Comparison of ENCODE assay signal across 8 cellular contexts in the genomic region with DNA sequence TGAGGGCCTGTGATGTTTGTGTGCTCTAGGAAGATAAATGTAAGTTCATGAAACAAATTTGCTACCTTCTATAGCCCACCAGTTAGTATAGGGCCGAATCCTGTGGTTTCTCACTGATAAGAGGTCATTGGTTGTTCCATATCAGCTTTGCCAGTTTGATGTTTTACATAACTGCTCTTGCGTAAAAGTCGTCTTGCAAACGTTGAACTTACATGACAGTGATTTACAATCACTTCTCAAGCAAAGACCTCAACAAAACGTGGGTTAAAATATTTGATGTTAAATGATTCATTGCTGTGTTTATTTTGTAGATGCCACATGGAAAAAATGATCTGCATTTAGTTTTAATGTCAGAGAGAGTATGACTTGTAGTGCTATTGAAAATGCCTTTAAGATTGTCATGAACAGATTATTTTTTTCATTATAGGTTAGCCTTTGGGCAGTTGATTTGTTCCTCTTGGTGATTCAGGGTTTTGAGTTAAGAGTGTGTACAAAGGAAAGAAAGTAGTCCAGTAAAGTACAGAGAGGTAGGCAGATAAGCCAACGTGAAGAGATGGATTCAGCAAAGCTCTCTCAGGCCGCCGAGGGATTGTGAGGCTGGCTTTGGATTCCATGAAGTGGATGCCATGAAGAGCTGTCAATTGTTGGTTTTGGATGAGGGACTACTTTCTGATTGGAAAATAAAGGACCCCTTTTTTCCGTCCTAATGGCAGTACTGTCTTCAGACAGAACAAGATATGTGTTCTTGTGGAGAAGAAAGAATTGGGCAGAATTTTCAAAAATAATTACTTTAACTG. TPM values are rescaled to one million over a fixed set of nuclear protein-coding genes. Genes with fewer than 3 reads are reported as not detected.
A peak's percentile ranks its signal among the peaks of the same experiment; 100 is the strongest.
DNase-seq lines count a peak whose midpoint lies in the region; ATAC-seq, FAIRE-seq and TF ChIP-seq lines count a peak whose summit lies in the region.

No MANE protein-coding gene starts in this region.

- no peak overlapping the region for H2BK12ac ChIP-seq in H9 (ENCODE audit: insufficient read length, low read depth, low read length)

- H3K9me3 Mint-ChIP-seq in H9: peaks cover 0 to 4% of the 10 kb centered on the region in 2 experiments; a peak in 2 of 5 replicates
- H3K9me3 Mint-ChIP-seq in progenitor cell of endocrine pancreas (ENCODE audit: low read depth): no peaks in the 10 kb centered on the region

- no peaks in the 10 kb centered on the region for H3K27me3 Mint-ChIP-seq in H9 (ENCODE audit: low read depth)
- H3K27me3 Mint-ChIP-seq in progenitor cell of endocrine pancreas: no peaks in the 10 kb centered on the region

- no peaks in the 10 kb centered on the region for H3K79me1 ChIP-seq in H9 (ENCODE audit: insufficient read depth, low read depth, low read length, poor library complexity, severe bottlenecking)

- H3K79me2 ChIP-seq in H9 (ENCODE audit: insufficient read depth, low read length): peaks cover 58% of the 10 kb centered on the region

- H3K27me3 ChIP-seq in H9 (ENCODE audit: insufficient read depth, low read length): no peaks in the 10 kb centered on the region

- H3K23me2 ChIP-seq in H9 (ENCODE audit: insufficient read length, low read depth, low read length, poor library complexity, severe bottlenecking): peaks cover 23% of the 10 kb centered on the region

- peak overlapping the region; percentile 99 for H3K9ac ChIP-seq in H9 (ENCODE audit: extremely low read depth, insufficient read length, low read length)

- H3K18ac ChIP-seq in H9 (ENCODE audit: insufficient read length, low read depth, low read length): no peak overlapping the region

- H3K23ac ChIP-seq in H9 (ENCODE audit: insufficient read length, low read depth, low read length): no peak overlapping the region

- no peak overlapping the region for H2BK120ac ChIP-seq in H9 (ENCODE audit: low read depth, low read length, poor library complexity, severe bottlenecking)

- no peak for ATAC-seq in HG03280 (IDR thresholded peaks at IDR 0.05; ENCODE audit: unreplicated experiment)

- TF ChIP-seq CTCF in H9 (conservative IDR thresholded peaks at IDR 0.05) (no peak), epithelial cell of proximal tubule (conservative IDR thresholded peaks at IDR 0.05; ENCODE audit: low read depth, low read length) (no peak), progenitor cell of endocrine pancreas (IDR thresholded peaks at IDR 0.05; ENCODE audit: unreplicated experiment) (no peak)

- H3K4me1 ChIP-seq in H9 (ENCODE audit: insufficient read depth, low read length): peaks cover 8% of the 10 kb centered on the region

- H3K9me3 ChIP-seq in H9 (ENCODE audit: control insufficient read depth, low read depth, low read length): no peaks in the 10 kb centered on the region

- peak overlapping the region; percentile 79 for H3K4me3 ChIP-seq in epithelial cell of proximal tubule (ENCODE audit: low read depth, low read length)

- no peak overlapping the region for H4K5ac ChIP-seq in H9 (ENCODE audit: insufficient read length, low read depth, low read length)

- H3K4me1 Mint-ChIP-seq in H9: peaks cover 44 to 51% of the 10 kb centered on the region in 2 experiments
- peaks cover 54% of the 10 kb centered on the region for H3K4me1 Mint-ChIP-seq in progenitor cell of endocrine pancreas (ENCODE audit: low read depth)

- H2AFZ ChIP-seq in H9 (ENCODE audit: low read length): no peak overlapping the region

- peaks cover 66 to 82% (median 80%) of the 10 kb centered on the region in 3 experiments for H3K36me3 Mint-ChIP-seq in H9 (ENCODE audit: insufficient read depth in 1 of 3, low read depth in 3 of 3)
- peaks cover 37% of the 10 kb centered on the region for H3K36me3 Mint-ChIP-seq in progenitor cell of endocrine pancreas (ENCODE audit: insufficient read depth)

- no peak overlapping the region for H3K4ac ChIP-seq in H9 (ENCODE audit: low read depth, low read length)

- H4K91ac ChIP-seq in H9 (ENCODE audit: insufficient read length, low read depth, low read length): no peak overlapping the region

- H3K14ac ChIP-seq in H9 (ENCODE audit: insufficient read depth, low read length): no peak overlapping the region

- WGBS in H9 (ENCODE audit: extremely low coverage, insufficient read length, low lambda C conversion rate): no CpG with 5 or more reads among the region's 9 CpGs

- H2AK5ac ChIP-seq in H9 (ENCODE audit: insufficient read length, low read length): no peak overlapping the region

- H3K27ac Mint-ChIP-seq in H9 (peak overlapping the region in 2 of 3 experiments; percentile 12 to 70; a peak in 4 of 7 replicates), progenitor cell of endocrine pancreas (peak overlapping the region; percentile 100)

- DNase-seq in H9 (no peak), RCC 7860 (ENCODE audit: low spot score) (peak; percentile 29), epithelial cell of proximal tubule (ENCODE audit: low read depth) (no peak), progenitor cell of endocrine pancreas (ENCODE audit: low spot score, unreplicated experiment) (no peak), NCI-H345 (lab: John Stamatoyannopoulos, UW) (no peak), superior temporal gyrus (ENCODE audit: extremely low spot score) (no peak), middle frontal gyrus (ENCODE audit: extremely low spot score, low spot score) (no peak)

- H4K20me1 ChIP-seq in H9 (ENCODE audit: control insufficient read depth, insufficient read depth, insufficient read length): no peaks in the 10 kb centered on the region

- no peak overlapping the region for H2BK20ac ChIP-seq in H9 (ENCODE audit: low read depth, low read length, poor library complexity, severe bottlenecking)

- H4K8ac ChIP-seq in H9 (replicated peaks; ENCODE audit: insufficient read length, low read depth, low read length): no peak overlapping the region

- peak overlapping the region; percentile 92 to 93 for H3K4me3 Mint-ChIP-seq in H9
- H3K4me3 Mint-ChIP-seq in progenitor cell of endocrine pancreas (ENCODE audit: low read depth): peak overlapping the region; percentile 86

- no peak overlapping the region for H2BK15ac ChIP-seq in H9 (ENCODE audit: low read depth, low read length)

- FAIRE-seq in RCC 7860 (lab: Jason Lieb, UNC): peak; percentile 48

- no peak overlapping the region for H3T11ph ChIP-seq in H9 (ENCODE audit: low read length)

- H3K56ac ChIP-seq in H9 (ENCODE audit: insufficient read length, low read depth, low read length): no peak overlapping the region

- no peak overlapping the region for H3K27ac ChIP-seq in H9 (ENCODE audit: insufficient read length, low read depth, low read length)

- H2BK5ac ChIP-seq in H9 (ENCODE audit: insufficient read length, low read length): no peak overlapping the region

- peak overlapping the region; percentile 92 for H3K4me2 ChIP-seq in H9 (ENCODE audit: insufficient read depth, insufficient read length, low read length)

RNA-seq across cellular contexts. Expression of a gene that starts 2.6 kb away (rescaled TPM):
- total RNA-seq in H9 (2021) (456 and 462 TPM in 2 replicates), epithelial cell of proximal tubule (211 and 328 TPM in 2 replicates), progenitor cell of endocrine pancreas (442 and 443 TPM in 2 replicates)

RNA-seq across cellular contexts. Expression of a gene that starts 2.9 kb away (rescaled TPM):
- total RNA-seq in H9 (2021) (92.9 and 99.7 TPM in 2 replicates), epithelial cell of proximal tubule (28.2 and 36.0 TPM in 2 replicates), progenitor cell of endocrine pancreas (65.1 and 66.4 TPM in 2 replicates)

RNA-seq across cellular contexts. Expression of a gene that starts 35.8 kb away (rescaled TPM):
- total RNA-seq in H9 (2021) (8.0 and 8.1 TPM in 2 replicates), epithelial cell of proximal tubule (31.4 and 34.9 TPM in 2 replicates), progenitor cell of endocrine pancreas (10.6 and 11.5 TPM in 2 replicates)

RNA-seq across cellular contexts. Expression of a gene that starts 44.8 kb away (rescaled TPM):
- total RNA-seq in H9 (2021): 0.90 and 0.92 TPM in 2 replicates
- total RNA-seq in epithelial cell of proximal tubule: 0.12 TPM in 1 of 2 replicates, not detected in the other
- total RNA-seq in progenitor cell of endocrine pancreas: 0.31 and 1.2 TPM in 2 replicates
